In the genomic region with DNA sequence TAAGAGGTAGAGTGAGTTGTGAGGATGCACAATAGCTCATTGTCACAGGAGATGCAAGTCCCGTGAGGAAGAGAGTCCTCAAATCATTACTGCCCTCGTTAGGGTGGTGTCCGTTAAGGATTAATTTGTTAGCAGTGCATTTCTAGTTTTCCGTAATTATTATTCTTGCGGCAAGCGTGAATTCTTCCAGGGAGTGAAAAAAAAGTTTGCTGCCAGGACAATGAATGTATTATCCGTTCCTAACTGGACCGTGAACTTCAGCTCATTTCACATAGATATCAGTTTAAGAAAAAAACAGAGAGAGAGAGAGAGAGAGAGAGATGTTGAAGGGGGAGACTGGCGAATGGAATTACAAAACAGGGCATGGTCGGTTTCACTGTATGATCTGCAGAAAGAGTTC, we compare ENCODE assay signal across 23 cellular contexts.
DNase-seq lines count a peak whose midpoint lies in the region; ATAC-seq, FAIRE-seq and TF ChIP-seq lines count a peak whose summit lies in the region.
"Had no signal": no experiment of that assay in that cellular context is flagged by ENCODE, and none has a peak within 500 bp of the region (broad histone marks: within the 10 kb centered on the region; RNA-seq: fewer than 3 reads in every experiment).

No MANE protein-coding gene starts in this region.

- H3K27ac ChIP-seq in astrocyte (ENCODE audit: low read depth, low read length) (no peak overlapping the region), gastrocnemius medialis (peak overlapping the region in 3 of 4 donors; percentile 12 to 44 (median 16)), A673 (ENCODE audit: low read depth, low read length, poor library complexity, severe bottlenecking) (no peak overlapping the region), endodermal cell (ENCODE audit: low read depth, low read length) (no peak overlapping the region)

- BruUV-seq in A673 (replicated peaks; lab: Mats Ljungman, UMichigan) = no TSS peak

- WGBS in endodermal cell (ENCODE audit: insufficient coverage in 1 of 2, insufficient read length in 1 of 2), 2 experiments = 78 to 88% methylated on average over 7 to 10 of the region's 10 CpGs

- H3K4me2 ChIP-seq in astrocyte (ENCODE audit: low read length) = peak overlapping the region; percentile 43

- H4K20me1 ChIP-seq in astrocyte (ENCODE audit: insufficient read depth, low read length) = no peaks in the 10 kb centered on the region

- no peaks in the 10 kb centered on the region for H3K36me3 ChIP-seq in astrocyte (ENCODE audit: insufficient read depth, low read length)
- no peaks in the 10 kb centered on the region for H3K36me3 ChIP-seq in gastrocnemius medialis
- H3K36me3 ChIP-seq in A673 (ENCODE audit: insufficient read depth, low read length, poor library complexity, severe bottlenecking) = no peaks in the 10 kb centered on the region
- H3K36me3 ChIP-seq in endodermal cell (ENCODE audit: control insufficient read depth, insufficient read depth, low read length) = no peaks in the 10 kb centered on the region

- H3K36me3 Mint-ChIP-seq in astrocyte (ENCODE audit: low read depth, unreplicated experiment) (no peaks in the 10 kb centered on the region), endodermal cell (ENCODE audit: low read depth) (no peaks in the 10 kb centered on the region)
- H3K36me3 Mint-ChIP-seq: brain, naive B cell had no signal

- H3K9me3 Mint-ChIP-seq in astrocyte (ENCODE audit: unreplicated experiment) = no peaks in the 10 kb centered on the region
- no peaks in the 10 kb centered on the region for H3K9me3 Mint-ChIP-seq in endodermal cell
- H3K9me3 Mint-ChIP-seq: activated naive CD8-positive, alpha-beta T cell treated with anti-CD3 and anti-CD28 coated beads, Interleukin-2, amount 50 U/mL, for 24 hours; brain; naive B cell had no signal

- FAIRE-seq in astrocyte (lab: Jason Lieb, UNC) = no peak
- FAIRE-seq in GM19239 (lab: Jason Lieb, UNC) = no peak
- FAIRE-seq: D721Med, endothelial cell of umbilical vein had no signal

- H3K27me3 Mint-ChIP-seq in astrocyte (ENCODE audit: low read depth, unreplicated experiment) = no peaks in the 10 kb centered on the region
- H3K27me3 Mint-ChIP-seq in endodermal cell (ENCODE audit: insufficient read depth) = no peaks in the 10 kb centered on the region
- H3K27me3 Mint-ChIP-seq: brain, naive B cell had no signal

- H2AFZ ChIP-seq in astrocyte (ENCODE audit: low read depth, low read length) = no peak overlapping the region

- in situ Hi-C loops in gastrocnemius medialis (cut with MboI; ENCODE audit: low sequenced_read_pairs in 4 of 4) = loop anchor here in 1 of 4 donors (25.0 kb wide), 2 partner anchors 471 to 596 kb away; no protein-coding TSS in a partner anchor

- no peaks in the 10 kb centered on the region for H3K9me3 ChIP-seq in astrocyte (ENCODE audit: insufficient read depth, low read depth, low read length)
- no peaks in the 10 kb centered on the region for H3K9me3 ChIP-seq in gastrocnemius medialis
- H3K9me3 ChIP-seq in A673 (ENCODE audit: low read depth, low read length, poor library complexity, severe bottlenecking) = no peaks in the 10 kb centered on the region
- H3K9me3 ChIP-seq in endodermal cell (ENCODE audit: control insufficient read depth, low read length) = no peaks in the 10 kb centered on the region

- H3K79me2 ChIP-seq in astrocyte (ENCODE audit: insufficient read depth, low read length) = no peaks in the 10 kb centered on the region

- H3K4me3 ChIP-seq in astrocyte (ENCODE audit: insufficient read depth, low read depth, low read length) = no peak overlapping the region
- H3K4me3 ChIP-seq in gastrocnemius medialis = peak overlapping the region in 2 of 4 donors; percentile 6 to 30
- no peak overlapping the region for H3K4me3 ChIP-seq in A673 (ENCODE audit: low read depth, low read length, poor library complexity, severe bottlenecking)
- H3K4me3 ChIP-seq in endodermal cell (ENCODE audit: low read length) = no peak overlapping the region

- POLR2A ChIA-PET in A673 (lab: Charles Lee; ENCODE audit: low non-redundant PET) = no interaction called here

- H3K27me3 ChIP-seq in astrocyte (ENCODE audit: insufficient read depth, low read length) (peaks cover 42% of the 10 kb centered on the region), gastrocnemius medialis (peaks cover 0 to 15% (median 6%) of the 10 kb centered on the region in 3 donors), A673 (replicated peaks; ENCODE audit: insufficient read depth, low read depth, low read length, poor library complexity) (peaks cover 45% of the 10 kb centered on the region), endodermal cell (ENCODE audit: control insufficient read depth, insufficient read depth, low read length, poor library complexity, severe bottlenecking) (no peaks in the 10 kb centered on the region)

- H3K9ac ChIP-seq in astrocyte (ENCODE audit: low read length) (peak overlapping the region; percentile 32), endodermal cell (ENCODE audit: extremely low read depth, low read length, poor library complexity, severe bottlenecking) (no peak overlapping the region)

- no peak for ATAC-seq in gastrocnemius medialis
- ATAC-seq: activated CD4-positive, CD25-positive, alpha-beta regulatory T cell treated with anti-CD3 and anti-CD28 coated beads, Interleukin-2, amount 50 U/mL, for 24 hours; activated naive CD8-positive, alpha-beta T cell treated with anti-CD3 and anti-CD28 coated beads, Interleukin-2, amount 50 U/mL, for 24 hours; Right ventricle myocardium inferior had no signal

- no peak for TF ChIP-seq CTCF in astrocyte (IDR thresholded peaks at IDR 0.05; ENCODE audit: insufficient read depth, low read depth, low read length)
- TF ChIP-seq CTCF in gastrocnemius medialis (IDR thresholded peaks at IDR 0.05 in 4 of 5, conservative IDR thresholded peaks at IDR 0.05 in 1 of 5) = no peak
- TF ChIP-seq CTCF in A673 (conservative IDR thresholded peaks at IDR 0.05; ENCODE audit: low read depth, low read length) = no peak
- TF ChIP-seq CTCF in endodermal cell (conservative IDR thresholded peaks at IDR 0.05) = no peak

- H3K27ac Mint-ChIP-seq in astrocyte (ENCODE audit: unreplicated experiment) (no peak overlapping the region), endodermal cell (no peak overlapping the region)
- H3K27ac Mint-ChIP-seq: activated naive CD8-positive, alpha-beta T cell treated with anti-CD3 and anti-CD28 coated beads, Interleukin-2, amount 50 U/mL, for 24 hours; brain had no signal

- no peak overlapping the region for H3K4me3 Mint-ChIP-seq in astrocyte (ENCODE audit: unreplicated experiment)
- no peak overlapping the region for H3K4me3 Mint-ChIP-seq in endodermal cell
- H3K4me3 Mint-ChIP-seq: activated naive CD8-positive, alpha-beta T cell treated with anti-CD3 and anti-CD28 coated beads, Interleukin-2, amount 50 U/mL, for 24 hours; brain; naive B cell had no signal

- no peaks in the 10 kb centered on the region for H3K4me1 ChIP-seq in astrocyte (ENCODE audit: insufficient read depth, low read length)
- H3K4me1 ChIP-seq in gastrocnemius medialis = peaks cover 3 to 10% of the 10 kb centered on the region in 2 donors
- peaks cover 24% of the 10 kb centered on the region for H3K4me1 ChIP-seq in A673 (ENCODE audit: insufficient read depth, low read length, poor library complexity, severe bottlenecking)
- H3K4me1 ChIP-seq in endodermal cell (ENCODE audit: control insufficient read depth, insufficient read depth, low read length) = no peaks in the 10 kb centered on the region

- CTCF ChIA-PET in A673 (lab: Charles Lee) = interaction anchor here (1.1 kb wide), 1 partner anchor 18 kb away, joined by 4 read pairs; no protein-coding TSS in a partner anchor

- intact Hi-C loops in gastrocnemius medialis (cut with DNase I; ENCODE audit: low total_unique reads) = no loop called here
- intact Hi-C loops in A673 (cut with micrococcal nuclease; ENCODE audit: unreplicated experiment) = no loop called here

- no peak for TF ChIP-seq POLR2A in gastrocnemius medialis (IDR thresholded peaks at IDR 0.05)

- DNase-seq in NCI-H1694 treated with DMSO at 0.1 percent for 48 hours (lab: John Stamatoyannopoulos, UW) (peak; percentile 50), NCI-H1694 (lab: John Stamatoyannopoulos, UW) (no peak), astrocyte (ENCODE audit: low read depth) (no peak), kidney tubule cell (ENCODE audit: low spot score) (peak; percentile 17), gastrocnemius medialis (no peak), A673 (ENCODE audit: low spot score) (no peak), GM19239 (ENCODE audit: insufficient read length, low spot score) (no peak), endodermal cell (no peak)
- DNase-seq: 8988T; activated CD4-positive, alpha-beta T cell treated with anti-CD3 and anti-CD28 coated beads, Interleukin-2, amount 50 U/mL, for 4 hours; activated naive CD4-positive, alpha-beta T cell; activated naive CD8-positive, alpha-beta T cell treated with anti-CD3 and anti-CD28 coated beads, Interleukin-2, amount 50 U/mL, for 24 hours; cerebellar nuclear complex; midbrain; naive B cell; NCI-H2029; NCI-H526; stimulated activated naive CD4-positive, alpha-beta T cell had no signal

- peaks cover 2% of the 10 kb centered on the region for H3K4me1 Mint-ChIP-seq in astrocyte (ENCODE audit: low read depth, unreplicated experiment)
- H3K4me1 Mint-ChIP-seq in endodermal cell = peaks cover 24% of the 10 kb centered on the region
- H3K4me1 Mint-ChIP-seq: activated naive CD8-positive, alpha-beta T cell treated with anti-CD3 and anti-CD28 coated beads, Interleukin-2, amount 50 U/mL, for 24 hours; naive B cell had no signal

Comparison
In these comparisons a context has a peak if more than half of its experiments do, and no peak if none do; other contexts are left out.
1. DNase-seq: peak in NCI-H1694 treated with DMSO at 0.1 percent for 48 hours (single experiment) and kidney tubule cell (single experiment); none in NCI-H1694 (single experiment), astrocyte (single experiment), gastrocnemius medialis (0 of 2), A673 (single experiment), GM19239 (single experiment) and endodermal cell (single experiment).
2. H3K27ac ChIP-seq: peak in gastrocnemius medialis (3 of 4); none in astrocyte (single experiment), A673 (single experiment) and endodermal cell (single experiment).